In genomic region chr19:46748325-46749109, GRCh38 we compare ENCODE assay signal across 8 cellular contexts. TPM values are rescaled to one million over a fixed set of nuclear protein-coding genes. Genes with fewer than 3 reads are reported as not detected.
DNase-seq lines count a peak whose midpoint lies in the region; ATAC-seq and TF ChIP-seq lines count a peak whose summit lies in the region.

No MANE protein-coding gene starts in this region.

- 84 to 85% (median 84%) methylated on average over 21 of the region's 21 CpGs for WGBS in adrenal gland, 4 donors

- peaks cover 0 to 14% of the 10 kb centered on the region in 2 donors for H3K36me3 ChIP-seq in adrenal gland (replicated peaks in 1 of 2)

- no peak overlapping the region for H3K4me3 ChIP-seq in adrenal gland

- no peak for TF ChIP-seq POLR2A in adrenal gland (IDR thresholded peaks at IDR 0.05)

- no peak overlapping the region for H3K27ac ChIP-seq in adrenal gland

- H3K4me3 Mint-ChIP-seq in CD14-positive monocyte: peak overlapping the region in 1 of 2 donors; percentile 58

- H3K9me3 ChIP-seq in adrenal gland (replicated peaks in 1 of 3): no peaks in the 10 kb centered on the region

- no peaks in the 10 kb centered on the region for H3K27me3 ChIP-seq in adrenal gland

- peaks cover 29% of the 10 kb centered on the region for H3K4me1 Mint-ChIP-seq in CD14-positive monocyte

- H3K27ac Mint-ChIP-seq in CD14-positive monocyte: peak overlapping the region in 3 of 7 donors; percentile 5 to 45 (median 36)

- peak; percentile 86 for TF ChIP-seq CTCF in CD14-positive monocyte (IDR thresholded peaks at IDR 0.05)
- TF ChIP-seq CTCF in adrenal gland (IDR thresholded peaks at IDR 0.05): peak; percentile 56 to 80 (median 74)

- peaks cover 1 to 4% (median 1%) of the 10 kb centered on the region in 3 donors for H3K27me3 Mint-ChIP-seq in CD14-positive monocyte (ENCODE audit: low read depth in 3 of 3)

- no peaks in the 10 kb centered on the region for H3K9me3 Mint-ChIP-seq in CD14-positive monocyte

- H3K36me3 Mint-ChIP-seq in CD14-positive monocyte: peaks cover 10 to 37% of the 10 kb centered on the region in 2 donors

- H3K4me1 ChIP-seq in adrenal gland (replicated peaks in 1 of 2): peaks cover 10 to 25% of the 10 kb centered on the region in 2 donors

- DNase-seq in CD14-positive monocyte (ENCODE audit: low spot score) (peak; percentile 66), HUDEP-2 (lab: John Stamatoyannopoulos, UW; ENCODE audit: unreplicated experiment in 76 of 76) (peak in 62 of 76 experiments; percentile 6 to 88 (median 62)), T-helper 2 cell (peak; percentile 40 to 74 (median 65)), adrenal gland (peak; percentile 64 to 83 (median 78)), iPS-NIHi7 (ENCODE audit: extremely low spot score) (peak; percentile 71), A172 (ENCODE audit: low spot score) (no peak)
- DNase-seq in stimulated activated CD4-positive, alpha-beta T cell treated with anti-CD3 and anti-CD28 coated beads, Interleukin-4, amount 100 ng/mL, for 4 hours: peak; percentile 65 to 78

- ATAC-seq in HG03139 (IDR thresholded peaks at IDR 0.05; ENCODE audit: unreplicated experiment): no peak

- intact Hi-C loops in CD14-positive monocyte (cut with micrococcal nuclease): loop anchor here (2.0 to 10.0 kb wide), 2 partner anchors 18 to 224 kb away; no protein-coding TSS in a partner anchor
- intact Hi-C loops in adrenal gland (cut with DNase I): no loop called here

RNA-seq across cellular contexts. Expression of gene STRN4, which starts 2.3 kb away (rescaled TPM):
- polyA plus RNA-seq in CD14-positive monocyte: 10 to 100 TPM; 37.5 to 48.0 TPM
- total RNA-seq in adrenal gland: 10 to 100 TPM; 46.6 to 85.7 (median 66.8) TPM
- polyA plus RNA-seq in adrenal gland: 10 to 100 TPM; 22.3 to 92.8 (median 65.3) TPM
- 35.5 and 47.9 TPM in 2 replicates for total RNA-seq in A172 (2014; rRNA removed; shearing (Covaris generic))

RNA-seq across cellular contexts. Expression of gene FKRP, which starts 2.7 kb away (rescaled TPM):
- 1 to 10 TPM; 2.1 to 2.7 TPM for polyA plus RNA-seq in CD14-positive monocyte
- total RNA-seq in adrenal gland: 10 to 100 TPM in 7 of 8 donors, 1 to 10 TPM in 1; 9.6 to 31.2 (median 16.7) TPM
- 10 to 100 TPM in 2 of 3 donors, 1 to 10 TPM in 1; 5.5 to 19.1 (median 13.6) TPM for polyA plus RNA-seq in adrenal gland
- 6.4 and 14.2 TPM in 2 replicates for total RNA-seq in A172 (2014; rRNA removed; shearing (Covaris generic))

RNA-seq across cellular contexts. Expression of gene PRKD2, which starts 31.6 kb away (rescaled TPM):
- polyA plus RNA-seq in CD14-positive monocyte (1 to 10 TPM; 6.5 to 8.1 TPM), adrenal gland (10 to 100 TPM in 2 of 3 donors, 1 to 10 TPM in 1; 6.8 to 77.1 (median 53.7) TPM)
- total RNA-seq in adrenal gland: 10 to 100 TPM; 11.5 to 37.0 (median 26.8) TPM
- 13.3 and 18.8 TPM in 2 replicates for total RNA-seq in A172 (2014; rRNA removed; shearing (Covaris generic))

RNA-seq across cellular contexts. Expression of gene SLC1A5, which starts 39.9 kb away (rescaled TPM):
- polyA plus RNA-seq in CD14-positive monocyte: 10 to 100 TPM; 57.3 to 64.9 TPM
- total RNA-seq in adrenal gland: 10 to 100 TPM; 16.6 to 56.9 (median 34.2) TPM
- polyA plus RNA-seq in adrenal gland: 10 to 100 TPM; 13.3 to 32.3 (median 14.7) TPM
- total RNA-seq in A172 (2014; rRNA removed; shearing (Covaris generic)): 57.2 and 58.7 TPM in 2 replicates

Comparison
In these comparisons a context has a peak if more than half of its experiments do, and no peak if none do; other contexts are left out.
1. intact Hi-C loops: an anchor here in CD14-positive monocyte (2.0 to 10.0 kb wide); none called in adrenal gland.